ENCODE assay signal across 21 cellular contexts in the genomic region with DNA sequence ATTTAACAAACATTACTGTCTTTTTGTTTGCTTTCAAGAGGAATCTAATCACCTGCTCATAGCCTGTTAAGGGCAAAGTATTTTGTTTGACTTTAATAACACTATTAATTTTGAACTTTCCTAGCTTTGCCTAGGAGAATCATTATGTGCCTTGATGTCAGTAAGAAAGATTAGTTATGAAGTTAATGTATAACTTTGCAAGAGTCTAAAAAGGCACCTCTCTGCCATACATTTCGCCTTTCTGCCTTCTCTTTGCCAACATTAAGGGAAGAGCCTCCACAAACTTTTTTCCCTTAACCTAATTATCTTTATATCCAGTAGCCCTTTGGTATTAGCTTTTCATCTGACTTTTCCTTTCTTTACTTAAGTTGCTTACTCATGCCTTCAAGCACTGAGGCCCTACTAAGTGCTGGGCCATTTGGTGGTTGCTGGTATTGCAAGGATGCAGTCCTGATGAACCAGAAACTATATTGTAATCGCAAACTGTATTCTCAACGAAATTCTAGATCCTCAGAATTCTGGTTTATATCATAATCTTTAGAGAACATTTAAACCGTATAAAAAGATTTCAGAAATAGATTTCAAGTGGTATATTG.
"Had no signal": no experiment of that assay in that cellular context is flagged by ENCODE, and none has a peak within 500 bp of the region (broad histone marks: within the 10 kb centered on the region; RNA-seq: fewer than 3 reads in every experiment).

No MANE protein-coding gene starts in this region.

- ATAC-seq: activated CD4-positive, alpha-beta T cell treated with anti-CD3 and anti-CD28 coated beads for 36 hours; activated naive CD8-positive, alpha-beta T cell treated with anti-CD3 and anti-CD28 coated beads, Interleukin-2, amount 50 U/mL, for 24 hours had no signal

- H3K27ac Mint-ChIP-seq: activated CD4-positive, alpha-beta memory T cell treated with anti-CD3 and anti-CD28 coated beads for 36 hours; activated CD4-positive, alpha-beta T cell treated with anti-CD3 and anti-CD28 coated beads for 36 hours; activated naive CD8-positive, alpha-beta T cell treated with anti-CD3 and anti-CD28 coated beads, Interleukin-2, amount 50 U/mL, for 24 hours; activated T-helper 2 cell treated with anti-CD3 and anti-CD28 coated beads, Interferon-gamma antibody, Interleukin-2, Interleukin-4, amounts not matched to agents 10 μg/mL and 5 μg/mL and 100 μg/mL, durations not matched to agents 14 hours and 24 hours and 36 hours; brain; nephron progenitor cell had no signal

- FAIRE-seq: endothelial cell of umbilical vein, urothelium cell line had no signal

- H3K4me1 ChIP-seq: colonic mucosa, esophagus squamous epithelium, tibial artery had no signal

- DNase-seq: activated CD4-positive, alpha-beta memory T cell treated with anti-CD3 and anti-CD28 coated beads for 36 hours; activated CD4-positive, alpha-beta T cell treated with anti-CD3 and anti-CD28 coated beads for 36 hours; activated naive CD4-positive, alpha-beta T cell treated with Interleukin-2 at 50 U/mL for 16 hours; activated naive CD8-positive, alpha-beta T cell treated with anti-CD3 and anti-CD28 coated beads, Interleukin-2, amount 50 U/mL, for 24 hours; activated T-cell treated with anti-CD3 and anti-CD28 coated beads, Interleukin-2, amount 50 U/mL, for 1 hour; anterior cingulate cortex; central memory CD4-positive, alpha-beta T cell; colonic mucosa; esophagus squamous epithelium; heart right ventricle; nephron progenitor cell; nucleus accumbens; posterior cingulate gyrus; stimulated activated CD4-positive, alpha-beta T cell treated with anti-CD3 and anti-CD28 coated beads, Interleukin-2, amount 100 ng/mL, for 24 hours; stimulated activated naive CD4-positive, alpha-beta T cell treated with Interleukin-2 at 50 U/mL for 16 hours; SW 1271; tibial artery had no signal

- H3K9me3 Mint-ChIP-seq: activated CD4-positive, alpha-beta memory T cell treated with anti-CD3 and anti-CD28 coated beads for 36 hours; activated T-helper 2 cell treated with anti-CD3 and anti-CD28 coated beads, Interferon-gamma antibody, Interleukin-2, Interleukin-4, amounts not matched to agents 10 μg/mL and 5 μg/mL and 100 μg/mL, durations not matched to agents 14 hours and 24 hours and 36 hours; brain; nephron progenitor cell had no signal

- H3K4me3 ChIP-seq: colonic mucosa, esophagus squamous epithelium, heart right ventricle, tibial artery had no signal

- H3K27ac ChIP-seq: colonic mucosa, esophagus squamous epithelium, heart right ventricle, tibial artery had no signal

- H3K36me3 ChIP-seq: colonic mucosa, esophagus squamous epithelium, heart right ventricle, tibial artery had no signal

- H3K27me3 ChIP-seq: colonic mucosa, esophagus squamous epithelium, heart right ventricle, tibial artery had no signal

- H3K4me3 Mint-ChIP-seq: activated CD4-positive, alpha-beta memory T cell treated with anti-CD3 and anti-CD28 coated beads for 36 hours; activated CD4-positive, alpha-beta T cell treated with anti-CD3 and anti-CD28 coated beads for 36 hours; activated naive CD8-positive, alpha-beta T cell treated with anti-CD3 and anti-CD28 coated beads, Interleukin-2, amount 50 U/mL, for 24 hours; brain; nephron progenitor cell had no signal

- H3K9me3 ChIP-seq: colonic mucosa, esophagus squamous epithelium, heart right ventricle, tibial artery had no signal

- H3K27me3 Mint-ChIP-seq: activated CD4-positive, alpha-beta memory T cell treated with anti-CD3 and anti-CD28 coated beads for 36 hours; activated CD4-positive, alpha-beta T cell treated with anti-CD3 and anti-CD28 coated beads for 36 hours; activated naive CD8-positive, alpha-beta T cell treated with anti-CD3 and anti-CD28 coated beads, Interleukin-2, amount 50 U/mL, for 24 hours; brain had no signal
